Comparison of ENCODE assay signal across 16 cellular contexts in genomic region chr3:168121175-168121853, GRCh38. TPM values are rescaled to one million over a fixed set of nuclear protein-coding genes. Genes with fewer than 3 reads are reported as not detected.
A peak's percentile ranks its signal among the peaks of the same experiment; 100 is the strongest.
DNase-seq lines count a peak whose midpoint lies in the region; ATAC-seq and TF ChIP-seq lines count a peak whose summit lies in the region.
"Had no signal": no experiment of that assay in that cellular context is flagged by ENCODE, and none has a peak within 500 bp of the region (broad histone marks: within the 10 kb centered on the region; RNA-seq: fewer than 3 reads in every experiment).

No MANE protein-coding gene starts in this region.

- TF ChIP-seq POLR2A in gastrocnemius medialis (IDR thresholded peaks at IDR 0.05) = no peak

- H3K9me3 ChIP-seq in MG63 (peaks cover under 1% of the 10 kb centered on the region; the same call in 1 of the 2 replicates), gastrocnemius medialis (no peaks in the 10 kb centered on the region)

- no peak overlapping the region for H3K4me3 Mint-ChIP-seq in WTC11
- H3K4me3 Mint-ChIP-seq: CD8-positive, alpha-beta memory T cell; natural killer cell; T-helper 2 cell treated with Interferon-gamma antibody and Interleukin-4, amounts not matched to agents 5 μg/mL and 100 μg/mL, for 36 hours had no signal

- H3K27ac ChIP-seq in gastrocnemius medialis = peak overlapping the region in 3 of 4 donors; percentile 21 to 42 (median 23)

- TF ChIP-seq CTCF in astrocyte of the cerebellum (IDR thresholded peaks at IDR 0.05; ENCODE audit: low read depth, low read length, missing control alignments) = no peak
- no peak for TF ChIP-seq CTCF in gastrocnemius medialis (IDR thresholded peaks at IDR 0.05 in 4 of 5, conservative IDR thresholded peaks at IDR 0.05 in 1 of 5)
- no peak for TF ChIP-seq CTCF in WTC11 (IDR thresholded peaks at IDR 0.05)
- TF ChIP-seq CTCF in GM13976 (IDR thresholded peaks at IDR 0.05; ENCODE audit: borderline replicate concordance, control extremely low read depth, extremely low read depth, insufficient read depth, missing control alignments) = no peak

- H3K27me3 ChIP-seq in MG63 (no peaks in the 10 kb centered on the region), gastrocnemius medialis (no peaks in the 10 kb centered on the region)

- DNase-seq in MG63 = peak; percentile 34
- DNase-seq in astrocyte of the cerebellum (ENCODE audit: low read depth) = peak; percentile 12
- peak; percentile 43 for DNase-seq in Right ventricle myocardium superior
- peak in 1 of 2 donors; percentile 25 for DNase-seq in gastrocnemius medialis
- DNase-seq in WTC11 (ENCODE audit: low spot score) = no peak
- DNase-seq in GM13976 (ENCODE audit: low spot score) = no peak
- no peak for DNase-seq in 8988T
- DNase-seq: activated T-cell treated with anti-CD3 and anti-CD28 coated beads, Interleukin-2, amount 50 U/mL, for 48 hours; CD8-positive, alpha-beta memory T cell; natural killer cell; NCI-H1105; NCI-H2227 treated with DMSO at 0.1 percent for 48 hours had no signal

- H3K27ac Mint-ChIP-seq in WTC11 = no peak overlapping the region
- H3K27ac Mint-ChIP-seq: CD8-positive, alpha-beta memory T cell; natural killer cell; T-helper 2 cell treated with Interferon-gamma antibody and Interleukin-4, amounts not matched to agents 5 μg/mL and 100 μg/mL, for 36 hours had no signal

- H3K36me3 ChIP-seq in MG63 (no peaks in the 10 kb centered on the region), gastrocnemius medialis (no peaks in the 10 kb centered on the region)

- in situ Hi-C loops in astrocyte of the cerebellum (cut with HindIII; ENCODE audit: low sequenced_read_pairs) = no loop called here
- in situ Hi-C loops in gastrocnemius medialis (cut with MboI; ENCODE audit: low sequenced_read_pairs in 4 of 4) = no loop called here
- in situ Hi-C loops in GM13976 (cut with MboI; ENCODE audit: low sequenced_read_pairs, unreplicated experiment) = no loop called here

- ATAC-seq in Right ventricle myocardium superior (ENCODE audit: poor library complexity) (peak; percentile 77), gastrocnemius medialis (peak; percentile 59 to 69), HG02571 (IDR thresholded peaks at IDR 0.05; ENCODE audit: unreplicated experiment) (no peak), WTC11 (no peak)
- ATAC-seq: left colon, natural killer cell, Panc1 had no signal

- peaks cover 2% of the 10 kb centered on the region for H3K36me3 Mint-ChIP-seq in WTC11
- H3K36me3 Mint-ChIP-seq: CD8-positive, alpha-beta memory T cell; natural killer cell had no signal

- H3K4me3 ChIP-seq in MG63 (no peak overlapping the region), astrocyte of the cerebellum (ENCODE audit: low read depth, low read length) (no peak overlapping the region), gastrocnemius medialis (no peak overlapping the region)

- H3K27me3 Mint-ChIP-seq in WTC11 (ENCODE audit: low read depth) = no peaks in the 10 kb centered on the region

- POLR2A ChIA-PET in WTC11 (lab: Charles Lee) = no interaction called here

- H3K4me1 ChIP-seq in gastrocnemius medialis = peaks cover 18 to 29% of the 10 kb centered on the region in 2 donors

- intact Hi-C loops in Right ventricle myocardium superior (cut with DNase I) = no loop called here
- intact Hi-C loops in gastrocnemius medialis (cut with DNase I; ENCODE audit: low total_unique reads) = no loop called here

- peaks cover 6% of the 10 kb centered on the region for H3K9me3 Mint-ChIP-seq in WTC11
- H3K9me3 Mint-ChIP-seq: natural killer cell; T-helper 2 cell treated with Interferon-gamma antibody and Interleukin-4, amounts not matched to agents 5 μg/mL and 100 μg/mL, for 36 hours had no signal

- CTCF ChIA-PET in WTC11 (lab: Charles Lee) = no interaction called here

- H3K4me1 Mint-ChIP-seq in WTC11 = 0 out of 2 replicates have a peak, but pooled peaks cover 4% of the 10 kb centered on the region
- H3K4me1 Mint-ChIP-seq: CD8-positive, alpha-beta memory T cell; natural killer cell had no signal

TF ChIP-seq in WTC11, 78 proteins besides CTCF, POLR2A, EP300 and RAD21 (continues in another document):
- TF ChIP-seq ATF1 (CRISPR knock-in tag; IDR thresholded peaks at IDR 0.05) = no peak
- TF ChIP-seq TEAD1 (CRISPR knock-in tag; IDR thresholded peaks at IDR 0.05) = no peak
- TF ChIP-seq KAT7 (CRISPR knock-in tag; IDR thresholded peaks at IDR 0.05; ENCODE audit: borderline replicate concordance) = no peak
- TF ChIP-seq FOXK1 (CRISPR knock-in tag; IDR thresholded peaks at IDR 0.05) = no peak
- TF ChIP-seq IRF1 (CRISPR knock-in tag; IDR thresholded peaks at IDR 0.05) = no peak
- TF ChIP-seq USF1 (CRISPR knock-in tag; IDR thresholded peaks at IDR 0.05) = no peak
- TF ChIP-seq RORB (CRISPR knock-in tag; IDR thresholded peaks at IDR 0.05) = no peak
- no peak for TF ChIP-seq SP1 (CRISPR knock-in tag; conservative IDR thresholded peaks at IDR 0.05)
- no peak for TF ChIP-seq GTF2I (CRISPR knock-in tag; conservative IDR thresholded peaks at IDR 0.05)
- no peak for TF ChIP-seq MAX (CRISPR knock-in tag; IDR thresholded peaks at IDR 0.05)
- no peak for TF ChIP-seq ATF2 (CRISPR knock-in tag; IDR thresholded peaks at IDR 0.05; ENCODE audit: borderline replicate concordance, low read depth)
- TF ChIP-seq CDX4 (CRISPR knock-in tag; IDR thresholded peaks at IDR 0.05; ENCODE audit: borderline replicate concordance) = no peak
- TF ChIP-seq STAT6 (CRISPR knock-in tag; conservative IDR thresholded peaks at IDR 0.05; ENCODE audit: low read depth) = no peak
- no peak for TF ChIP-seq ELF4 (CRISPR knock-in tag; IDR thresholded peaks at IDR 0.05; ENCODE audit: low read depth)
- no peak for TF ChIP-seq SMAD4 (CRISPR knock-in tag; IDR thresholded peaks at IDR 0.05)
- TF ChIP-seq ZNF317 (CRISPR knock-in tag; IDR thresholded peaks at IDR 0.05; ENCODE audit: borderline replicate concordance, low read depth) = no peak
- TF ChIP-seq GABPB1 (CRISPR knock-in tag; IDR thresholded peaks at IDR 0.05) = no peak
- no peak for TF ChIP-seq GRHL2 (CRISPR knock-in tag; IDR thresholded peaks at IDR 0.05; ENCODE audit: insufficient replicate concordance, severe bottlenecking)

RNA-seq across cellular contexts. Expression of gene GOLIM4, which starts 25.6 kb away (rescaled TPM):
- total RNA-seq in MG63 (2014; rRNA removed; shearing (Covaris generic); ENCODE audit: low replicate concordance) = 19.7 and 46.8 TPM in 2 replicates
- 52.6 TPM for total RNA-seq in Right ventricle myocardium superior
- total RNA-seq in gastrocnemius medialis = 10 to 100 TPM; 13.0 to 20.8 (median 17.8) TPM
- total RNA-seq in WTC11 (2021) = 23.9 to 30.0 TPM (median 23.9 TPM) in 3 replicates

Comparison
In these comparisons a context has a peak if more than half of its experiments do, and no peak if none do; other contexts are left out.
1. DNase-seq: peak in MG63 (single experiment), astrocyte of the cerebellum (single experiment) and Right ventricle myocardium superior (single experiment); none in WTC11 (single experiment), GM13976 (single experiment) and 8988T (single experiment).
2. ATAC-seq: peak in Right ventricle myocardium superior (single experiment) and gastrocnemius medialis (2 of 2); none in HG02571 (single experiment) and WTC11 (single experiment).